In the genomic region with DNA sequence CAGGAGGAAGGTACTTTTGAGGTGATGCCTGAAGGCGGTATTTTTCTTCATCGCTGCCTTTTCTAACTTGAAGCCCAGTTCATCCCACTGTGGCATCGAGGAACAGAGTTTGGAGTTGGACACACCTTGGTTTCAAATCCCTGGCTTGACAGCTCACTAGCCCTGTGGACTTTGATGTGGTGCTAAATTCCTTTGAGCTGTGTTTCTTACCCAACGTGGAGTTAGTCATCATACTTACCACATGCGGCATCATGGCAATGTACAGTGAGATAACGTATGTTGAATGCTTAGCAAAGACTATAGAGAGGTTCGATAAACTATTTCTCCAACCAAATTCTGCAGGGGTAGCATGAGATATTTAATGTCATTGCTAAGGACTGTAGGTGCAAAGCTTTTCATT, we compare ENCODE assay signal across 8 cellular contexts. TPM values are rescaled to one million over a fixed set of nuclear protein-coding genes. Genes with fewer than 3 reads are reported as not detected.
A peak's percentile ranks its signal among the peaks of the same experiment; 100 is the strongest.
DNase-seq lines count a peak whose midpoint lies in the region; ATAC-seq, FAIRE-seq and TF ChIP-seq lines count a peak whose summit lies in the region.

No MANE protein-coding gene starts in this region.

- no peak overlapping the region for H3K9ac ChIP-seq in HepG2 (ENCODE audit: insufficient read depth, low read depth, low read length)

- TF ChIP-seq EP300 in HepG2 (IDR thresholded peaks at IDR 0.05; ENCODE audit: low read depth in 2 of 2, low read length in 2 of 2): 0 out of 4 replicates have a peak, but pooled peaks of 1 of the 2 experiments have one; percentile 49
- no peak for TF ChIP-seq EP300 in HepG2 (CRISPR knock-in tag; IDR thresholded peaks at IDR 0.05; ENCODE audit: borderline replicate concordance)

- no TSS peak for BruUV-seq in MCF 10A (replicated peaks; lab: Mats Ljungman, UMichigan)
- no TSS peak for BruUV-seq in HepG2 (replicated peaks; lab: Mats Ljungman, UMichigan)

- peaks cover 0 to 14% of the 10 kb centered on the region in 2 experiments; a peak in 4 of 5 replicates for H3K27me3 ChIP-seq in HepG2 (ENCODE audit: control insufficient read depth in 1 of 2, insufficient read depth in 2 of 2, low read length in 2 of 2)

- WGBS in HepG2 (ENCODE audit: low lambda C conversion rate): 45% methylated on average over 7 of the region's 7 CpGs

- peak overlapping the region; percentile 81 for H3K4me3 Mint-ChIP-seq in MCF 10A (ENCODE audit: unreplicated experiment)

- H3K27ac ChIP-seq in HepG2 (ENCODE audit: extremely low read length, insufficient read depth, low read length): no peak overlapping the region

- peaks cover 5% of the 10 kb centered on the region for H3K9me3 ChIP-seq in HepG2 (ENCODE audit: low read length)

- POLR2A ChIA-PET in MCF 10A (lab: Yijun Ruan, JAX): interaction anchor here (0.9 to 11.2 kb wide), 14 partner anchors 13 to 203 kb away, joined by 3 to 386 read pairs (median 8); a partner anchor contains a TSS
- POLR2A ChIA-PET in HepG2 (lab: Yijun Ruan, JAX): interaction anchor here (1.2 to 2.6 kb wide), 2 partner anchors 12 to 15 kb away, joined by 3 to 14 read pairs; no protein-coding TSS in a partner anchor

- H3K4me3 ChIP-seq in HepG2 (replicated peaks in 1 of 3; ENCODE audit: insufficient read depth in 1 of 3, low read depth in 2 of 3, low read length in 3 of 3): peak overlapping the region in 1 of 3 experiments; percentile 79; a peak in 1 of 6 replicates

- H3K36me3 Mint-ChIP-seq in MCF 10A (ENCODE audit: insufficient read depth, unreplicated experiment): peaks cover 15% of the 10 kb centered on the region

- H3K4me1 ChIP-seq in HepG2 (ENCODE audit: insufficient read depth, low read length): peaks cover 58% of the 10 kb centered on the region

- H3K9me3 Mint-ChIP-seq in MCF 10A (ENCODE audit: unreplicated experiment): no peaks in the 10 kb centered on the region

- DNase-seq in 8988T: peak; percentile 67
- peak; percentile 91 for DNase-seq in HPDE6-E6E7 (ENCODE audit: extremely low spot score)
- peak; percentile 92 for DNase-seq in MCF 10A (ENCODE audit: unreplicated experiment)
- peak; percentile 81 for DNase-seq in HepG2 (ENCODE audit: low spot score)
- no peak for DNase-seq in cortex of kidney (lab: John Stamatoyannopoulos, UW)

- intact Hi-C loops in MCF 10A (cut with micrococcal nuclease): loop anchor here (2.0 kb wide), 2 partner anchors 13 to 55 kb away; no protein-coding TSS in a partner anchor
- intact Hi-C loops in HepG2 (cut with micrococcal nuclease; ENCODE audit: unreplicated experiment): loop anchor here (1.0 to 10.0 kb wide), 2 partner anchors 13 to 227 kb away; no protein-coding TSS in a partner anchor

- H3K27me3 Mint-ChIP-seq in MCF 10A (ENCODE audit: insufficient read depth, unreplicated experiment): no peaks in the 10 kb centered on the region

- H3K4me2 ChIP-seq in HepG2 (ENCODE audit: low read depth, low read length): peak overlapping the region; percentile 94

- TF ChIP-seq CTCF in MCF 10A (IDR thresholded peaks at IDR 0.05; ENCODE audit: unreplicated experiment) (no peak), HepG2 (CRISPR knock-in tag; IDR thresholded peaks at IDR 0.05) (no peak)

- no peak for TF ChIP-seq RAD21 in HepG2 (CRISPR knock-in tag; IDR thresholded peaks at IDR 0.05)

- peaks cover 0 to 4% of the 10 kb centered on the region in 2 experiments; a peak in 1 of 5 replicates for H3K36me3 ChIP-seq in HepG2 (replicated peaks in 1 of 2; ENCODE audit: control insufficient read depth in 1 of 2, insufficient read depth in 2 of 2, low read length in 2 of 2)

- in situ Hi-C loops in HepG2 (cut with HindIII; ENCODE audit: extremely low pct_ligation_motif_present, low pct_unique_long_range_greater_than_20kb): no loop called here

- H2AFZ ChIP-seq in HepG2 (ENCODE audit: low read length): no peak overlapping the region

- no peak for TF ChIP-seq POLR2A in HepG2 (IDR thresholded peaks at IDR 0.05; ENCODE audit: insufficient read depth in 1 of 2, low read depth in 2 of 2, low read length in 2 of 2)

- peaks cover 60% of the 10 kb centered on the region for H3K4me1 Mint-ChIP-seq in MCF 10A (ENCODE audit: insufficient read depth, unreplicated experiment)

- H4K20me1 ChIP-seq in HepG2 (ENCODE audit: insufficient read depth, low read length): no peaks in the 10 kb centered on the region

- CTCF ChIA-PET in MCF 10A (lab: Yijun Ruan, JAX) (interaction anchor here (0.6 to 4.6 kb wide), 10 partner anchors 10 to 115 kb away, joined by 3 to 40 read pairs (median 4); no protein-coding TSS in a partner anchor), HepG2 (lab: Yijun Ruan, JAX; ENCODE audit: low intra/inter-chr PET ratio, low total read pairs) (no interaction called here)

- H3K79me2 ChIP-seq in HepG2 (ENCODE audit: insufficient read depth, low read length): peaks cover 26% of the 10 kb centered on the region

- peak; percentile 4; the same call in 1 of the 3 replicates for ATAC-seq in HepG2
- ATAC-seq in GM18498 (IDR thresholded peaks at IDR 0.05; ENCODE audit: unreplicated experiment): no peak
- ATAC-seq in HG03378 (IDR thresholded peaks at IDR 0.05; ENCODE audit: unreplicated experiment): no peak
- ATAC-seq in GM18907 (IDR thresholded peaks at IDR 0.05; ENCODE audit: unreplicated experiment): no peak

- H3K27ac Mint-ChIP-seq in MCF 10A (ENCODE audit: low read depth, unreplicated experiment): peak overlapping the region; percentile 76

- peak; percentile 50 for FAIRE-seq in HepG2 (lab: Jason Lieb, UNC)

TF ChIP-seq in HepG2, 621 proteins besides CTCF, POLR2A, EP300 and RAD21 (continues in another document):
- TF ChIP-seq GABPB1 (CRISPR knock-in tag; IDR thresholded peaks at IDR 0.05): no peak
- no peak for TF ChIP-seq ZNF17 (CRISPR knock-in tag; IDR thresholded peaks at IDR 0.05)
- no peak for TF ChIP-seq ZNF292 (CRISPR knock-in tag; IDR thresholded peaks at IDR 0.05; ENCODE audit: borderline replicate concordance, low read depth)
- TF ChIP-seq, protein P1, sequence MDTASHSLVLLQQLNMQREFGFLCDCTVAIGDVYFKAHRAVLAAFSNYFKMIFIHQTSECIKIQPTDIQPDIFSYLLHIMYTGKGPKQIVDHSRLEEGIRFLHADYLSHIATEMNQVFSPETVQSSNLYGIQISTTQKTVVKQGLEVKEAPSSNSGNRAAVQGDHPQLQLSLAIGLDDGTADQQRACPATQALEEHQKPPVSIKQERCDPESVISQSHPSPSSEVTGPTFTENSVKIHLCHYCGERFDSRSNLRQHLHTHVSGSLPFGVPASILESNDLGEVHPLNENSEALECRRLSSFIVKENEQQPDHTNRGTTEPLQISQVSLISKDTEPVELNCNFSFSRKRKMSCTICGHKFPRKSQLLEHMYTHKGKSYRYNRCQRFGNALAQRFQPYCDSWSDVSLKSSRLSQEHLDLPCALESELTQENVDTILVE (CRISPR knock-in tag; IDR thresholded peaks at IDR 0.05): no peak
- no peak for TF ChIP-seq SALL1 (CRISPR knock-in tag; IDR thresholded peaks at IDR 0.05)
- TF ChIP-seq, protein P2, sequence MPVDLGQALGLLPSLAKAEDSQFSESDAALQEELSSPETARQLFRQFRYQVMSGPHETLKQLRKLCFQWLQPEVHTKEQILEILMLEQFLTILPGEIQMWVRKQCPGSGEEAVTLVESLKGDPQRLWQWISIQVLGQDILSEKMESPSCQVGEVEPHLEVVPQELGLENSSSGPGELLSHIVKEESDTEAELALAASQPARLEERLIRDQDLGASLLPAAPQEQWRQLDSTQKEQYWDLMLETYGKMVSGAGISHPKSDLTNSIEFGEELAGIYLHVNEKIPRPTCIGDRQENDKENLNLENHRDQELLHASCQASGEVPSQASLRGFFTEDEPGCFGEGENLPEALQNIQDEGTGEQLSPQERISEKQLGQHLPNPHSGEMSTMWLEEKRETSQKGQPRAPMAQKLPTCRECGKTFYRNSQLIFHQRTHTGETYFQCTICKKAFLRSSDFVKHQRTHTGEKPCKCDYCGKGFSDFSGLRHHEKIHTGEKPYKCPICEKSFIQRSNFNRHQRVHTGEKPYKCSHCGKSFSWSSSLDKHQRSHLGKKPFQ (CRISPR knock-in tag; IDR thresholded peaks at IDR 0.05; ENCODE audit: insufficient replicate concordance): no peak
- TF ChIP-seq RFX5 (IDR thresholded peaks at IDR 0.05; ENCODE audit: low read depth, low read length): no peak

RNA-seq across cellular contexts. Expression of a gene that starts 3.4 kb away (rescaled TPM):
- total RNA-seq in MCF 10A (2022): 52.9 and 72.8 TPM in 2 replicates
- 9.5 and 9.8 TPM in 2 replicates for total RNA-seq in HepG2 (2016; rRNA removed; fragmentation: Illumina TruSeq; extraction: Trizol)
- total RNA-seq in HepG2 (2016; cell fraction: cytosol; rRNA removed; fragmentation: Illumina TruSeq; extraction: Trizol; ENCODE audit: low read depth): 0.61 and 0.88 TPM in 2 replicates
- 7.2 and 11.8 TPM in 2 replicates for total RNA-seq in HepG2 (2016; cell fraction: insoluble cytoplasmic fraction; rRNA removed; fragmentation: Illumina TruSeq; extraction: Trizol)
- 5.6 and 6.4 TPM in 2 replicates for total RNA-seq in HepG2 (2016; cell fraction: membrane; rRNA removed; fragmentation: Illumina TruSeq; extraction: Trizol)
- 9.3 and 10.4 TPM in 2 replicates for total RNA-seq in HepG2 (2016; cell fraction: nucleus; rRNA removed; fragmentation: Illumina TruSeq; extraction: Trizol)
- 7.1 and 7.2 TPM in 2 replicates for polyA plus RNA-seq in HepG2 (2011; rRNA removed)
- 2.7 and 5.6 TPM in 2 replicates for polyA plus RNA-seq in HepG2 (2011; cell fraction: cytosol; rRNA removed)
- 13.8 and 16.9 TPM in 2 replicates for polyA plus RNA-seq in HepG2 (2011; cell fraction: nucleus; rRNA removed)
- polyA plus RNA-seq in HepG2 (2012): 5.4 and 8.7 TPM in 2 replicates
- polyA plus RNA-seq in HepG2 (2016; cell fraction: cytosol; fragmentation: Illumina TruSeq; extraction: Trizol; ENCODE audit: low read depth): 0.60 and 0.61 TPM in 2 replicates
- 6.0 and 8.8 TPM in 2 replicates for polyA plus RNA-seq in HepG2 (2016; cell fraction: insoluble cytoplasmic fraction; fragmentation: Illumina TruSeq; extraction: Trizol; ENCODE audit: low read depth)
- polyA plus RNA-seq in HepG2 (2016; cell fraction: membrane; fragmentation: Illumina TruSeq; extraction: Trizol; ENCODE audit: low read depth): 2.1 and 2.2 TPM in 2 replicates
- polyA plus RNA-seq in HepG2 (2016; cell fraction: nucleus; fragmentation: Illumina TruSeq; extraction: Trizol; ENCODE audit: insufficient read depth, low read depth): 28.5 and 30.1 TPM in 2 replicates
- 9.5 and 51.9 TPM in 2 replicates for polyA minus RNA-seq in HepG2 (2011; rRNA and poly(A)+ RNA removed; ENCODE audit: low replicate concordance)
- polyA minus RNA-seq in HepG2 (2011; cell fraction: cytosol; rRNA and poly(A)+ RNA removed): 4.6 and 5.4 TPM in 2 replicates
- 5.1 and 12.0 TPM in 2 replicates for polyA minus RNA-seq in HepG2 (2011; cell fraction: nucleus; rRNA and poly(A)+ RNA removed)
